ENCODE assay signal across 13 cellular contexts in genomic region chr14:105581551-105582341, GRCh38. TPM values are rescaled to one million over a fixed set of nuclear protein-coding genes. Genes with fewer than 3 reads are reported as not detected.
DNase-seq lines count a peak whose midpoint lies in the region; ATAC-seq and TF ChIP-seq lines count a peak whose summit lies in the region.
"Had no signal": no experiment of that assay in that cellular context is flagged by ENCODE, and none has a peak within 500 bp of the region (broad histone marks: within the 10 kb centered on the region; RNA-seq: fewer than 3 reads in every experiment).

No MANE protein-coding gene starts in this region.

- ATAC-seq in GM21528 (IDR thresholded peaks at IDR 0.05; ENCODE audit: low FRiP score, unreplicated experiment) = peak; percentile 36
- peak; percentile 43 for ATAC-seq in HG03439 (IDR thresholded peaks at IDR 0.05; ENCODE audit: unreplicated experiment)

- H3K9ac ChIP-seq in liver (ENCODE audit: low read depth in 1 of 2, low read length in 2 of 2) = no peak overlapping the region

- H3K9me3 ChIP-seq in liver (ENCODE audit: control insufficient read depth in 4 of 4, low read length in 3 of 4) (no peaks in the 10 kb centered on the region), SJCRH30 (replicated peaks) (no peaks in the 10 kb centered on the region)
- H3K9me3 ChIP-seq: pancreas had no signal

- peaks cover 0 to 9% (median 6%) of the 10 kb centered on the region in 4 donors for H3K4me1 ChIP-seq in liver (ENCODE audit: control insufficient read depth in 4 of 4, insufficient read depth in 4 of 4, low read length in 3 of 4)
- H3K4me1 ChIP-seq in SJCRH30 = no peaks in the 10 kb centered on the region
- H3K4me1 ChIP-seq: pancreas had no signal

- DNase-seq in GM13976 (ENCODE audit: low spot score) = peak; percentile 66
- no peak for DNase-seq in SJCRH30
- DNase-seq in kidney glomerular epithelial cell (lab: John Stamatoyannopoulos, UW) = no peak
- no peak for DNase-seq in DMS79 (lab: John Stamatoyannopoulos, UW)
- DNase-seq in NCI-H2081 (lab: John Stamatoyannopoulos, UW) = no peak
- DNase-seq: activated T-cell treated with anti-CD3 and anti-CD28 coated beads, Interleukin-2, amount 50 U/mL, for 48 hours; CD4-positive, alpha-beta T cell; NCI-H524; T-helper 9 cell had no signal

- H3K27ac ChIP-seq in liver (ENCODE audit: low read depth in 1 of 2, low read length in 2 of 2) (no peak overlapping the region), SJCRH30 (no peak overlapping the region)
- H3K27ac ChIP-seq: pancreas had no signal

- H3K36me3 ChIP-seq in liver (ENCODE audit: control insufficient read depth in 4 of 4, insufficient read depth in 3 of 4, low read depth in 1 of 4, low read length in 3 of 4) (no peaks in the 10 kb centered on the region), SJCRH30 (no peaks in the 10 kb centered on the region)
- H3K36me3 ChIP-seq: pancreas had no signal

- no peak overlapping the region for H3K4me3 ChIP-seq in liver (ENCODE audit: low read depth in 1 of 3, low read length in 3 of 3)
- no peak overlapping the region for H3K4me3 ChIP-seq in SJCRH30
- H3K4me3 ChIP-seq: pancreas had no signal

- no peaks in the 10 kb centered on the region for H3K27me3 ChIP-seq in liver (ENCODE audit: control insufficient read depth in 4 of 4, insufficient read depth in 4 of 4, low read length in 3 of 4)
- no peaks in the 10 kb centered on the region for H3K27me3 ChIP-seq in SJCRH30
- H3K27me3 ChIP-seq: pancreas had no signal

- no peak for TF ChIP-seq RAD21 in liver (IDR thresholded peaks at IDR 0.05)

- in situ Hi-C loops in GM13976 (cut with MboI; ENCODE audit: low sequenced_read_pairs, unreplicated experiment) = no loop called here

- TF ChIP-seq CTCF in GM13976 (IDR thresholded peaks at IDR 0.05; ENCODE audit: borderline replicate concordance, control extremely low read depth, extremely low read depth, insufficient read depth, missing control alignments) (no peak), liver (IDR thresholded peaks at IDR 0.05; ENCODE audit: low read depth, low read length, missing input control) (no peak)

- WGBS in liver = 44% methylated on average over 15 of the region's 15 CpGs

TF ChIP-seq in liver, 16 proteins besides CTCF, POLR2A, EP300 and RAD21:
- TF ChIP-seq MAX (IDR thresholded peaks at IDR 0.05) (no peak), RXRA (IDR thresholded peaks at IDR 0.05) (peak; percentile 69 to 99), HNF4A (conservative IDR thresholded peaks at IDR 0.05) (peak in 1 of 2 donors; percentile 26)

RNA-seq across cellular contexts. Expression of gene TMEM121, which starts 55.4 kb away (rescaled TPM):
- total RNA-seq in liver = under 1 TPM; 0.33 to 0.37 TPM
- 1 to 10 TPM in 1 of 2 donors, not detected in 1; 1.5 TPM for polyA plus RNA-seq in liver
- 4.4 and 4.8 TPM in 2 replicates for total RNA-seq in SJCRH30 (2014; rRNA removed; shearing (Covaris generic))
